ENCODE assay signal across 12 cellular contexts in the genomic region with DNA sequence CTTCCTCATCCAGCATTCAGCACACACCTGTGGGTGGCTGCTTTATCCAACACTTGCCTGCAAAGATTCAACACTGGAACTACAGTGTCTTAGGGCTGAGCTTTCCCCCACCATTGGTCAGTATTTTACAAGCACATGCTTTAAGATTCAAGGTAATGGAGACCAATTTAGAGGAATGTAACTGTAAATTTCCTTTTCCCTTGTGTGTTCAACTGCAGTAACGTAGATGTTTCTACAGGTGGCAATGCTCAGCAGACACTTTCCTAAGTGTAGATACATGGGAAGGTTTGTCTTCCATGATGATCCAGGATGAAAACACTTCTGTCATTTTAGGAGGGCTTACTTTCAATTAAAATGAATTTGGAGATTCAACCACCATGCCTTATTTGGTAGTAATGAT.
DNase-seq lines count a peak whose midpoint lies in the region; ATAC-seq, FAIRE-seq and TF ChIP-seq lines count a peak whose summit lies in the region.
"Had no signal": no experiment of that assay in that cellular context is flagged by ENCODE, and none has a peak within 500 bp of the region (broad histone marks: within the 10 kb centered on the region; RNA-seq: fewer than 3 reads in every experiment).

No MANE protein-coding gene starts in this region.

- H3K36me3 Mint-ChIP-seq in T-cell, result no peaks in the 10 kb centered on the region

- H3K27me3 ChIP-seq in Panc1 (ENCODE audit: control insufficient read depth, insufficient read depth, low read length), result peaks cover 12% of the 10 kb centered on the region
- H3K27me3 ChIP-seq in heart left ventricle, result no peaks in the 10 kb centered on the region

- intact Hi-C loops in Panc1 (cut with micrococcal nuclease; ENCODE audit: unreplicated experiment), result loop anchor here (2.0 to 10.0 kb wide), 2 partner anchors 237 to 405 kb away; no protein-coding TSS in a partner anchor
- intact Hi-C loops in heart left ventricle (cut with DNase I), result loop anchor here in 6 of 10 donors (2.0 to 10.0 kb wide), 4 partner anchors 217 to 407 kb away; no protein-coding TSS in a partner anchor

- POLR2A ChIA-PET in Panc1 (lab: Charles Lee), result no interaction called here
- POLR2A ChIA-PET in T-cell (lab: Charles Lee), result no interaction called here

- H3K4me3 Mint-ChIP-seq in T-cell, result no peak overlapping the region
- H3K4me3 Mint-ChIP-seq: stimulated activated naive CD8-positive, alpha-beta T cell treated with anti-CD3 and anti-CD28 coated beads, Interleukin-15, amount 100 ng/mL, for 72 hours had no signal

- no peak overlapping the region for H3K27ac Mint-ChIP-seq in T-cell
- H3K27ac Mint-ChIP-seq: stimulated activated naive CD8-positive, alpha-beta T cell treated with anti-CD3 and anti-CD28 coated beads, Interleukin-15, amount 100 ng/mL, for 72 hours had no signal

- in situ Hi-C loops in Panc1 (cut with HindIII; ENCODE audit: low pct_unique_long_range_greater_than_20kb, low sequenced_read_pairs), result no loop called here

- no peak for FAIRE-seq in RCC 7860 (lab: Jason Lieb, UNC)

- H3K4me3 ChIP-seq in Panc1 (ENCODE audit: low read depth in 2 of 2, low read length in 2 of 2) (no peak overlapping the region), fibroblast of the aortic adventitia (ENCODE audit: low read depth, low read length) (no peak overlapping the region), heart left ventricle (no peak overlapping the region)
- H3K4me3 ChIP-seq: skin epidermis had no signal

- peak; percentile 45 for DNase-seq in A172 (ENCODE audit: low spot score)
- no peak for DNase-seq in Panc1 (ENCODE audit: low read depth, low spot score)
- no peak for DNase-seq in fibroblast of the aortic adventitia (ENCODE audit: low read depth)
- DNase-seq in NCI-H1048 (lab: John Stamatoyannopoulos, UW), result no peak
- no peak for DNase-seq in T-cell
- no peak for DNase-seq in RCC 7860 (ENCODE audit: low spot score)
- no peak for DNase-seq in heart left ventricle
- DNase-seq: Calu3; kidney glomerular epithelial cell; stimulated activated naive CD8-positive, alpha-beta T cell treated with anti-CD3 and anti-CD28 coated beads, Interleukin-15, amount 100 ng/mL, for 72 hours had no signal

- TF ChIP-seq CTCF in GM12873 (IDR thresholded peaks at IDR 0.05; ENCODE audit: insufficient read depth, low read depth, low read length, missing control alignments), result peak; percentile 28
- TF ChIP-seq CTCF in Panc1 (IDR thresholded peaks at IDR 0.05), result peak; percentile 60
- peak; percentile 11 for TF ChIP-seq CTCF in fibroblast of the aortic adventitia (IDR thresholded peaks at IDR 0.05; ENCODE audit: insufficient read depth, low read length)
- TF ChIP-seq CTCF in heart left ventricle (IDR thresholded peaks at IDR 0.05), result peak in 3 of 12 donors; percentile 9 to 39 (median 39)

- H3K36me3 ChIP-seq in Panc1 (ENCODE audit: control insufficient read depth, insufficient read depth, low read length) (no peaks in the 10 kb centered on the region), heart left ventricle (no peaks in the 10 kb centered on the region)

- no peaks in the 10 kb centered on the region for H3K9me3 Mint-ChIP-seq in T-cell
- H3K9me3 Mint-ChIP-seq: stimulated activated naive CD8-positive, alpha-beta T cell treated with anti-CD3 and anti-CD28 coated beads, Interleukin-15, amount 100 ng/mL, for 72 hours had no signal

- no peak overlapping the region for H3K27ac ChIP-seq in Panc1 (ENCODE audit: low read length)
- no peak overlapping the region for H3K27ac ChIP-seq in heart left ventricle
- H3K27ac ChIP-seq: skin epidermis had no signal

- H3K4me1 ChIP-seq in Panc1 (ENCODE audit: control insufficient read depth, insufficient read depth, low read length) (peaks cover 2% of the 10 kb centered on the region; the same call in 1 of the 2 replicates), heart left ventricle (peaks cover 0 to 10% (median 0%) of the 10 kb centered on the region in 12 donors)

- peaks cover 12 to 23% of the 10 kb centered on the region in 2 donors for H3K27me3 Mint-ChIP-seq in T-cell

- BruUV-seq in Panc1 (replicated peaks; lab: Mats Ljungman, UMichigan), result no TSS peak

- ATAC-seq in Panc1 (no peak; the same call in 1 of the 2 replicates), T-cell (replicated peaks in 1 of 4) (no peak), heart left ventricle (no peak)
- ATAC-seq: stimulated activated naive CD8-positive, alpha-beta T cell treated with anti-CD3 and anti-CD28 coated beads, Interleukin-15, amount 100 ng/mL, for 72 hours had no signal

- H3K9me3 ChIP-seq in Panc1 (ENCODE audit: control insufficient read depth, insufficient read depth, low read depth, low read length) (no peaks in the 10 kb centered on the region), heart left ventricle (no peaks in the 10 kb centered on the region)

- CTCF ChIA-PET in Panc1 (lab: Charles Lee) (no interaction called here), T-cell (lab: Charles Lee) (no interaction called here)

- TF ChIP-seq POLR2A in heart left ventricle (IDR thresholded peaks at IDR 0.05), result no peak

- WGBS in heart left ventricle, 4 donors, result 56 to 72% (median 64%) methylated on average over 1 of the region's 1 CpG

- no peaks in the 10 kb centered on the region for H3K4me1 Mint-ChIP-seq in T-cell
- H3K4me1 Mint-ChIP-seq: stimulated activated naive CD8-positive, alpha-beta T cell treated with anti-CD3 and anti-CD28 coated beads, Interleukin-15, amount 100 ng/mL, for 72 hours had no signal
